Comparison of ENCODE assay signal across 2 cellular contexts in genomic region chr3:31427623-31428022, GRCh38.
TF ChIP-seq lines count a peak whose summit lies in the region.

No MANE protein-coding gene starts in this region.

TF ChIP-seq in HepG2, 621 proteins besides CTCF, POLR2A, EP300 and RAD21 (continued from another document):
- TF ChIP-seq CEBPB (IDR thresholded peaks at IDR 0.05; ENCODE audit: borderline replicate concordance, low read depth, low read length) = 0 out of 2 replicates have a peak, but pooled peaks have one; percentile 37

TF ChIP-seq in IMR-90, 13 proteins besides CTCF, POLR2A, EP300 and RAD21 (continued from another document):
- TF ChIP-seq ELK1 (IDR thresholded peaks at IDR 0.05; ENCODE audit: borderline replicate concordance, low read depth, low read length) (no peak), SMC3 (IDR thresholded peaks at IDR 0.05; ENCODE audit: low read depth, low read length) (no peak), CEBPB (IDR thresholded peaks at IDR 0.05; ENCODE audit: low read depth, low read length) (peak; percentile 53), NFE2L2 (IDR thresholded peaks at IDR 0.05; ENCODE audit: low read depth, low read length) (no peak), RFX5 (IDR thresholded peaks at IDR 0.05; ENCODE audit: low read depth, low read length) (no peak), BHLHE40 (IDR thresholded peaks at IDR 0.05; ENCODE audit: low read depth, low read length) (no peak), CHD1 (IDR thresholded peaks at IDR 0.05; ENCODE audit: low read depth, low read length) (no peak), USF2 (IDR thresholded peaks at IDR 0.05; ENCODE audit: low read depth, low read length) (no peak)
TF ChIP-seq in IMR-90: peak in this region for 1.
